In genomic region chr1:39381839-39382238, GRCh38 we compare ENCODE assay signal across 22 cellular contexts.
DNase-seq lines count a peak whose midpoint lies in the region; TF ChIP-seq lines count a peak whose summit lies in the region.
"Had no signal": no experiment of that assay in that cellular context is flagged by ENCODE, and none has a peak within 500 bp of the region (broad histone marks: within the 10 kb centered on the region; RNA-seq: fewer than 3 reads in every experiment).

No MANE protein-coding gene starts in this region.

- H3K4me1 ChIP-seq in ascending aorta (peaks cover 0 to 5% of the 10 kb centered on the region in 2 donors), left ventricle myocardium inferior (peaks cover 21% of the 10 kb centered on the region)
- H3K4me1 ChIP-seq: parathyroid adenoma had no signal

- H3K27me3 Mint-ChIP-seq in activated T-helper 2 cell treated with anti-CD3 and anti-CD28 coated beads, Interferon-gamma antibody, Interleukin-2, Interleukin-4, amounts not matched to agents 10 μg/mL and 5 μg/mL and 100 μg/mL, durations not matched to agents 14 hours and 24 hours and 36 hours (ENCODE audit: low read depth) = no peaks in the 10 kb centered on the region
- H3K27me3 Mint-ChIP-seq: naive thymus-derived CD4-positive, alpha-beta T cell; T-cell had no signal

- H3K4me3 ChIP-seq in ascending aorta (no peak overlapping the region), left ventricle myocardium inferior (no peak overlapping the region)
- H3K4me3 ChIP-seq: GM23338, lung, PC-9 had no signal

- no peaks in the 10 kb centered on the region for H3K9me3 Mint-ChIP-seq in activated T-helper 2 cell treated with anti-CD3 and anti-CD28 coated beads, Interferon-gamma antibody, Interleukin-2, Interleukin-4, amounts not matched to agents 10 μg/mL and 5 μg/mL and 100 μg/mL, durations not matched to agents 14 hours and 24 hours and 36 hours
- H3K9me3 Mint-ChIP-seq: activated naive CD4-positive, alpha-beta T cell treated with anti-CD3 and anti-CD28 coated beads for 36 hours; GM23338; naive thymus-derived CD4-positive, alpha-beta T cell; T-cell had no signal

- intact Hi-C loops in ascending aorta (cut with DNase I) (no loop called here), left ventricle myocardium inferior (cut with micrococcal nuclease) (no loop called here)
- intact Hi-C loops in activated T-helper 2 cell treated with anti-CD3 and anti-CD28 coated beads, Interferon-gamma antibody, Interleukin-2, Interleukin-4, amounts not matched to agents 10 μg/mL and 5 μg/mL and 100 μg/mL, durations not matched to agents 14 hours and 24 hours and 36 hours (cut with micrococcal nuclease) = no loop called here

- peaks cover 57% of the 10 kb centered on the region for H3K36me3 Mint-ChIP-seq in activated T-helper 2 cell treated with anti-CD3 and anti-CD28 coated beads, Interferon-gamma antibody, Interleukin-2, Interleukin-4, amounts not matched to agents 10 μg/mL and 5 μg/mL and 100 μg/mL, durations not matched to agents 14 hours and 24 hours and 36 hours (ENCODE audit: low read depth)

- H3K27ac Mint-ChIP-seq in activated T-helper 2 cell treated with anti-CD3 and anti-CD28 coated beads, Interferon-gamma antibody, Interleukin-2, Interleukin-4, amounts not matched to agents 10 μg/mL and 5 μg/mL and 100 μg/mL, durations not matched to agents 14 hours and 24 hours and 36 hours = no peak overlapping the region
- H3K27ac Mint-ChIP-seq: activated CD8-positive, alpha-beta T cell treated with anti-CD3 and anti-CD28 coated beads, Interleukin-2, amount 10 ng/mL, durations not matched to agents 7 days and 5 days; activated naive CD4-positive, alpha-beta T cell treated with anti-CD3 and anti-CD28 coated beads for 36 hours; GM23338; T-cell had no signal

- H3K36me3 ChIP-seq in ascending aorta (peaks cover 61 to 80% of the 10 kb centered on the region in 2 donors), left ventricle myocardium inferior (peaks cover 80% of the 10 kb centered on the region)

- H3K27me3 ChIP-seq in ascending aorta = no peaks in the 10 kb centered on the region
- H3K27me3 ChIP-seq in left ventricle myocardium inferior (ENCODE audit: low read depth) = no peaks in the 10 kb centered on the region

- H3K4me1 Mint-ChIP-seq in activated T-helper 2 cell treated with anti-CD3 and anti-CD28 coated beads, Interferon-gamma antibody, Interleukin-2, Interleukin-4, amounts not matched to agents 10 μg/mL and 5 μg/mL and 100 μg/mL, durations not matched to agents 14 hours and 24 hours and 36 hours (ENCODE audit: low read depth) = no peaks in the 10 kb centered on the region
- H3K4me1 Mint-ChIP-seq: T-cell had no signal

- DNase-seq in ascending aorta (ENCODE audit: low spot score in 2 of 2) (no peak), dermis microvascular lymphatic vessel endothelial cell (ENCODE audit: low read depth in 2 of 2) (peak; percentile 60 to 89), left ventricle myocardium inferior (peak; percentile 51), pulmonary artery endothelial cell (ENCODE audit: low read depth, low spot score) (peak; percentile 80), NCI-H2029 (lab: John Stamatoyannopoulos, UW) (no peak), NCI-H510A (lab: John Stamatoyannopoulos, UW) (no peak)
- DNase-seq in activated naive CD4-positive, alpha-beta T cell (lab: John Stamatoyannopoulos, UW) = no peak
- DNase-seq in activated T-helper 2 cell treated with anti-CD3 and anti-CD28 coated beads, Interferon-gamma antibody, Interleukin-2, Interleukin-4, amounts not matched to agents 10 μg/mL and 5 μg/mL and 100 μg/mL, durations not matched to agents 14 hours and 24 hours and 36 hours (ENCODE audit: low spot score) = no peak
- DNase-seq: activated CD8-positive, alpha-beta T cell treated with anti-CD3 and anti-CD28 coated beads, Interleukin-2, amount 10 ng/mL, durations not matched to agents 7 days and 5 days; activated naive CD4-positive, alpha-beta T cell treated with anti-CD3 and anti-CD28 coated beads for 36 hours; activated T-cell treated with anti-CD3 and anti-CD28 coated beads, Interleukin-2, amount 50 U/mL, for 1 hour; anterior cingulate cortex; foreskin fibroblast; naive thymus-derived CD4-positive, alpha-beta T cell; NCI-H1092; NCI-H1930; NCI-H345; PC-9; T-cell had no signal

- H3K4me3 Mint-ChIP-seq in activated T-helper 2 cell treated with anti-CD3 and anti-CD28 coated beads, Interferon-gamma antibody, Interleukin-2, Interleukin-4, amounts not matched to agents 10 μg/mL and 5 μg/mL and 100 μg/mL, durations not matched to agents 14 hours and 24 hours and 36 hours (ENCODE audit: low read depth) = no peak overlapping the region
- H3K4me3 Mint-ChIP-seq: activated CD8-positive, alpha-beta T cell treated with anti-CD3 and anti-CD28 coated beads, Interleukin-2, amount 10 ng/mL, durations not matched to agents 7 days and 5 days; activated naive CD4-positive, alpha-beta T cell treated with anti-CD3 and anti-CD28 coated beads for 36 hours; GM23338; naive thymus-derived CD4-positive, alpha-beta T cell; T-cell had no signal

- H3K9me3 ChIP-seq in ascending aorta = no peaks in the 10 kb centered on the region
- H3K9me3 ChIP-seq in left ventricle myocardium inferior (replicated peaks) = no peaks in the 10 kb centered on the region

- H3K27ac ChIP-seq in ascending aorta (peak overlapping the region; percentile 4 to 28), left ventricle myocardium inferior (replicated peaks) (peak overlapping the region; percentile 46)
- H3K27ac ChIP-seq: parathyroid adenoma, PC-9 had no signal

- TF ChIP-seq CTCF in ascending aorta (IDR thresholded peaks at IDR 0.05) (no peak), left ventricle myocardium inferior (IDR thresholded peaks at IDR 0.05; ENCODE audit: borderline replicate concordance) (no peak)

Comparison
In these comparisons a context has a peak if more than half of its experiments do, and no peak if none do; other contexts are left out.
1. DNase-seq: peak in dermis microvascular lymphatic vessel endothelial cell (2 of 2), left ventricle myocardium inferior (single experiment) and pulmonary artery endothelial cell (single experiment); none in ascending aorta (0 of 2), NCI-H2029 (single experiment), NCI-H510A (single experiment), activated naive CD4-positive, alpha-beta T cell (0 of 4) and activated T-helper 2 cell treated with anti-CD3 and anti-CD28 coated beads, Interferon-gamma antibody, Interleukin-2, Interleukin-4, amounts not matched to agents 10 μg/mL and 5 μg/mL and 100 μg/mL, durations not matched to agents 14 hours and 24 hours and 36 hours (single experiment).